Comparison of ENCODE assay signal across 13 cellular contexts in genomic region chr15:51992953-51993352, GRCh38. TPM values are rescaled to one million over a fixed set of nuclear protein-coding genes. Genes with fewer than 3 reads are reported as not detected.
DNase-seq lines count a peak whose midpoint lies in the region.
"Had no signal": no experiment of that assay in that cellular context is flagged by ENCODE, and none has a peak within 500 bp of the region (broad histone marks: within the 10 kb centered on the region; RNA-seq: fewer than 3 reads in every experiment).

No MANE protein-coding gene starts in this region.

- H3K4me1 ChIP-seq in SJCRH30 = peaks cover 35% of the 10 kb centered on the region

- H3K36me3 ChIP-seq in SJCRH30 = no peaks in the 10 kb centered on the region

- no peaks in the 10 kb centered on the region for H3K9me3 ChIP-seq in SJCRH30 (replicated peaks)

- DNase-seq in EH (ENCODE audit: low read depth) (peak; percentile 8), HT1080 (ENCODE audit: low read depth) (peak; percentile 76), SJCRH30 (peak; percentile 63 to 66), epithelial cell of prostate (ENCODE audit: low read depth, low spot score) (no peak), SIG-M5 treated with dmso at 0.1 percent for 504 hours (lab: John Stamatoyannopoulos, UW; ENCODE audit: unreplicated experiment) (no peak), COLO668 (lab: John Stamatoyannopoulos, UW; ENCODE audit: unreplicated experiment) (no peak)
- no peak for DNase-seq in stimulated activated CD4-positive, alpha-beta T cell treated with anti-CD3 and anti-CD28 coated beads, Interleukin-4, amount 100 ng/mL, for 4 hours
- DNase-seq in activated T-cell treated with anti-CD3 and anti-CD28 coated beads, Interleukin-2, amount 50 U/mL, for 1 hour = no peak
- DNase-seq: ACHN; CD4-positive, alpha-beta T cell; NCI-H1092; NCI-H446; SIG-M5 had no signal

- H3K27me3 ChIP-seq in SJCRH30 = no peaks in the 10 kb centered on the region

- no peak overlapping the region for H3K4me3 ChIP-seq in SJCRH30

- peak overlapping the region; percentile 37 for H3K27ac ChIP-seq in SJCRH30
- peak overlapping the region; percentile 96 for H3K27ac ChIP-seq in epithelial cell of prostate

RNA-seq across cellular contexts. Expression of gene LEO1, which starts 21.4 kb away (rescaled TPM):
- total RNA-seq in HT1080 (2014; rRNA removed; shearing (Covaris generic)) = 27.8 and 32.1 TPM in 2 replicates
- polyA plus RNA-seq in HT1080 (2015; cell fraction: cytosol; rRNA removed) = 20.4 and 22.1 TPM in 2 replicates
- 19.9 and 26.3 TPM in 2 replicates for polyA plus RNA-seq in HT1080 (2015; cell fraction: nucleus; rRNA removed)
- total RNA-seq in SJCRH30 (2014; rRNA removed; shearing (Covaris generic)) = 61.7 and 65.3 TPM in 2 replicates

RNA-seq across cellular contexts. Expression of gene MAPK6, which starts 26.1 kb away (rescaled TPM):
- total RNA-seq in HT1080 (2014; rRNA removed; shearing (Covaris generic)) = 48.3 and 49.4 TPM in 2 replicates
- polyA plus RNA-seq in HT1080 (2015; cell fraction: cytosol; rRNA removed) = 43.1 and 55.4 TPM in 2 replicates
- polyA plus RNA-seq in HT1080 (2015; cell fraction: nucleus; rRNA removed) = 31.3 and 33.4 TPM in 2 replicates
- 71.2 and 84.2 TPM in 2 replicates for total RNA-seq in SJCRH30 (2014; rRNA removed; shearing (Covaris generic))

Comparison
In these comparisons a context has a peak if more than half of its experiments do, and no peak if none do; other contexts are left out.
1. DNase-seq: peak in EH (single experiment), HT1080 (single experiment) and SJCRH30 (2 of 2); none in epithelial cell of prostate (single experiment), SIG-M5 treated with dmso at 0.1 percent for 504 hours (single experiment), COLO668 (single experiment), stimulated activated CD4-positive, alpha-beta T cell treated with anti-CD3 and anti-CD28 coated beads, Interleukin-4, amount 100 ng/mL, for 4 hours (0 of 2) and activated T-cell treated with anti-CD3 and anti-CD28 coated beads, Interleukin-2, amount 50 U/mL, for 1 hour (single experiment).